In genomic region chr5:96439477-96440184, GRCh38 we compare ENCODE assay signal across 9 cellular contexts. TPM values are rescaled to one million over a fixed set of nuclear protein-coding genes. Genes with fewer than 3 reads are reported as not detected.
A peak's percentile ranks its signal among the peaks of the same experiment; 100 is the strongest.
DNase-seq lines count a peak whose midpoint lies in the region; ATAC-seq and TF ChIP-seq lines count a peak whose summit lies in the region.
"Had no signal": no experiment of that assay in that cellular context is flagged by ENCODE, and none has a peak within 500 bp of the region (broad histone marks: within the 10 kb centered on the region; RNA-seq: fewer than 3 reads in every experiment).

No MANE protein-coding gene starts in this region.

- H3K27ac Mint-ChIP-seq in MCF 10A (ENCODE audit: low read depth, unreplicated experiment) = no peak overlapping the region

- DNase-seq in foreskin fibroblast (peak in 1 of 2 donors; percentile 33), stomach (no peak), MCF 10A (ENCODE audit: unreplicated experiment) (no peak), left ventricle myocardium superior (no peak)
- DNase-seq in activated CD8-positive, alpha-beta memory T cell treated with anti-CD3 and anti-CD28 coated beads for 24 hours = no peak

- H3K9me3 ChIP-seq in stomach = no peaks in the 10 kb centered on the region

- no peaks in the 10 kb centered on the region for H3K9me3 Mint-ChIP-seq in MCF 10A (ENCODE audit: unreplicated experiment)

- BruUV-seq in MCF 10A (replicated peaks; lab: Mats Ljungman, UMichigan) = no TSS peak

- WGBS in stomach, 5 donors = 49 to 66% (median 55%) methylated on average over 3 of the region's 3 CpGs

- H3K27ac ChIP-seq in stomach = no peak overlapping the region

- ATAC-seq in GM18519 (IDR thresholded peaks at IDR 0.05; ENCODE audit: low FRiP score, unreplicated experiment) = peak; percentile 97
- ATAC-seq in GM21825 (IDR thresholded peaks at IDR 0.05; ENCODE audit: unreplicated experiment) = peak; percentile 94
- peak; percentile 92 for ATAC-seq in HG03565 (IDR thresholded peaks at IDR 0.05; ENCODE audit: unreplicated experiment)
- ATAC-seq in left ventricle myocardium superior = no peak
- ATAC-seq: SK-N-SH treated with all-trans-retinoic acid at 6 μM for 48 hours had no signal

- H3K27me3 ChIP-seq in stomach = peaks cover 0 to 10% (median 0%) of the 10 kb centered on the region in 3 donors

- peaks cover 5% of the 10 kb centered on the region for H3K4me1 Mint-ChIP-seq in MCF 10A (ENCODE audit: insufficient read depth, unreplicated experiment)

- no peaks in the 10 kb centered on the region for H3K36me3 Mint-ChIP-seq in MCF 10A (ENCODE audit: insufficient read depth, unreplicated experiment)

- POLR2A ChIA-PET in MCF 10A (lab: Yijun Ruan, JAX) = interaction anchor here (0.7 to 0.8 kb wide), 2 partner anchors 20 to 79 kb away, joined by 4 to 5 read pairs; no protein-coding TSS in a partner anchor

- CTCF ChIA-PET in MCF 10A (lab: Yijun Ruan, JAX) = interaction anchor here (0.6 to 1.9 kb wide), 12 partner anchors 8 to 461 kb away, joined by 3 to 8 read pairs (median 4); no protein-coding TSS in a partner anchor

- H3K27me3 Mint-ChIP-seq in MCF 10A (ENCODE audit: insufficient read depth, unreplicated experiment) = peaks cover 64% of the 10 kb centered on the region

- H3K36me3 ChIP-seq in stomach = no peaks in the 10 kb centered on the region

- H3K4me3 Mint-ChIP-seq in MCF 10A (ENCODE audit: unreplicated experiment) = no peak overlapping the region

- H3K4me1 ChIP-seq in stomach = no peaks in the 10 kb centered on the region

- TF ChIP-seq CTCF in foreskin fibroblast (IDR thresholded peaks at IDR 0.05; ENCODE audit: low read depth, low read length) = peak; percentile 17
- TF ChIP-seq CTCF in stomach (IDR thresholded peaks at IDR 0.05) = no peak
- TF ChIP-seq CTCF in MCF 10A (IDR thresholded peaks at IDR 0.05; ENCODE audit: unreplicated experiment) = no peak

- no peak overlapping the region for H3K4me3 ChIP-seq in foreskin fibroblast (ENCODE audit: low read depth in 1 of 2, low read length in 2 of 2)
- no peak overlapping the region for H3K4me3 ChIP-seq in stomach

- intact Hi-C loops in stomach (cut with DNase I; ENCODE audit: low total_unique reads) = no loop called here
- intact Hi-C loops in MCF 10A (cut with micrococcal nuclease) = loop anchor here (5.0 kb wide), 1 partner anchor 43 kb away; no protein-coding TSS in a partner anchor
- intact Hi-C loops in left ventricle myocardium superior (cut with micrococcal nuclease) = no loop called here

- TF ChIP-seq POLR2A in stomach (IDR thresholded peaks at IDR 0.05) = no peak

- no peak for TF ChIP-seq EP300 in stomach (IDR thresholded peaks at IDR 0.05)

RNA-seq across cellular contexts. Expression of gene PCSK1, which starts 6.6 kb away (rescaled TPM):
- 1 to 10 TPM in 1 of 5 donors, under 1 TPM in 1, not detected in 3; 0.72 to 4.8 TPM for total RNA-seq in stomach
- under 1 TPM in 2 of 3 donors, not detected in 1; 0.18 to 0.44 TPM for polyA plus RNA-seq in stomach
- total RNA-seq in MCF 10A (2022) = 2.8 and 4.4 TPM in 2 replicates
- 0.17 TPM for total RNA-seq in left ventricle myocardium superior
